In genomic region chr17:65324574-65324973, GRCh38 we compare ENCODE assay signal across 22 cellular contexts.
DNase-seq lines count a peak whose midpoint lies in the region; ATAC-seq and TF ChIP-seq lines count a peak whose summit lies in the region.
"Had no signal": no experiment of that assay in that cellular context is flagged by ENCODE, and none has a peak within 500 bp of the region (broad histone marks: within the 10 kb centered on the region; RNA-seq: fewer than 3 reads in every experiment).

No MANE protein-coding gene starts in this region.

- H3K36me3 ChIP-seq in trophoblast cell (ENCODE audit: control insufficient read depth in 1 of 2, insufficient read depth in 2 of 2, low read length in 2 of 2) (no peaks in the 10 kb centered on the region), GM23338 (ENCODE audit: insufficient read depth) (no peaks in the 10 kb centered on the region)
- H3K36me3 ChIP-seq: BE2C had no signal

- H3K9me2 ChIP-seq in GM23338 (ENCODE audit: insufficient read depth) = peaks cover 33% of the 10 kb centered on the region

- no peak for ATAC-seq in HG03095 (IDR thresholded peaks at IDR 0.05; ENCODE audit: unreplicated experiment)
- no peak for ATAC-seq in GM23338

- H3F3A ChIP-seq in GM23338 (replicated peaks; ENCODE audit: low read depth) = no peaks in the 10 kb centered on the region

- no CpG with 5 or more reads among the region's 5 CpGs for WGBS in trophoblast cell (ENCODE audit: extremely low coverage, insufficient coverage, insufficient read length)

- no peak overlapping the region for H3K4ac ChIP-seq in trophoblast cell (ENCODE audit: low read depth, low read length)

- CTCF ChIA-PET in activated naive CD4-positive, alpha-beta T cell treated with anti-CD3 and anti-CD28 coated beads, Interleukin-2, amount 10 ng/mL, durations not matched to agents 7 days and 5 days (lab: Charles Lee) = no interaction called here

- peaks cover 4% of the 10 kb centered on the region for H3K27me3 Mint-ChIP-seq in activated naive CD4-positive, alpha-beta T cell treated with anti-CD3 and anti-CD28 coated beads, Interleukin-2, amount 10 ng/mL, durations not matched to agents 7 days and 5 days
- H3K27me3 Mint-ChIP-seq in GM23338 (ENCODE audit: insufficient read depth, low read depth, poor library complexity) = peaks cover 4% of the 10 kb centered on the region

- no peak overlapping the region for H3K4me3 ChIP-seq in fibroblast of mammary gland (ENCODE audit: control insufficient read depth, low read depth, low read length)
- H3K4me3 ChIP-seq in trophoblast cell (ENCODE audit: low read depth, low read length) = no peak overlapping the region
- no peak overlapping the region for H3K4me3 ChIP-seq in GM23338

- no peaks in the 10 kb centered on the region for H3K9me3 ChIP-seq in trophoblast cell (ENCODE audit: insufficient read depth, low read depth, low read length)
- H3K9me3 ChIP-seq: BE2C had no signal

- H3K4me3 Mint-ChIP-seq in activated naive CD4-positive, alpha-beta T cell treated with anti-CD3 and anti-CD28 coated beads, Interleukin-2, amount 10 ng/mL, durations not matched to agents 7 days and 5 days = no peak overlapping the region
- H3K4me3 Mint-ChIP-seq in GM23338 = no peak overlapping the region
- H3K4me3 Mint-ChIP-seq: CD14-positive monocyte; CD8-positive, alpha-beta memory T cell had no signal

- TF ChIP-seq CTCF in fibroblast of mammary gland (conservative IDR thresholded peaks at IDR 0.05; ENCODE audit: control insufficient read depth, insufficient read depth, low read depth, low read length) (no peak), GM23338 (conservative IDR thresholded peaks at IDR 0.05; ENCODE audit: low read depth in 2 of 2) (no peak)

- H2BK12ac ChIP-seq in trophoblast cell (ENCODE audit: low read length) = no peak overlapping the region

- H2AFZ ChIP-seq in trophoblast cell (ENCODE audit: insufficient read depth, low read length, poor library complexity) (no peak overlapping the region), GM23338 (no peak overlapping the region)

- H3K4me2 ChIP-seq in trophoblast cell (ENCODE audit: low read length) (no peak overlapping the region), GM23338 (no peak overlapping the region)

- no peak overlapping the region for H2BK120ac ChIP-seq in trophoblast cell (ENCODE audit: insufficient read depth, low read length, poor library complexity)

- peak overlapping the region; percentile 43 for H3K27ac Mint-ChIP-seq in activated naive CD4-positive, alpha-beta T cell treated with anti-CD3 and anti-CD28 coated beads, Interleukin-2, amount 10 ng/mL, durations not matched to agents 7 days and 5 days
- no peak overlapping the region for H3K27ac Mint-ChIP-seq in GM23338
- H3K27ac Mint-ChIP-seq: CD14-positive monocyte had no signal

- H3K27me3 ChIP-seq in trophoblast cell (ENCODE audit: insufficient read depth, low read length) (no peaks in the 10 kb centered on the region), GM23338 (ENCODE audit: insufficient read depth) (no peaks in the 10 kb centered on the region)

- H3K4me1 ChIP-seq in trophoblast cell (ENCODE audit: control insufficient read depth in 1 of 2, insufficient read depth in 2 of 2, low read length in 2 of 2) = no peaks in the 10 kb centered on the region
- no peaks in the 10 kb centered on the region for H3K4me1 ChIP-seq in GM23338 (ENCODE audit: insufficient read depth)
- H3K4me1 ChIP-seq: BE2C had no signal

- no peaks in the 10 kb centered on the region for H3K36me3 Mint-ChIP-seq in activated naive CD4-positive, alpha-beta T cell treated with anti-CD3 and anti-CD28 coated beads, Interleukin-2, amount 10 ng/mL, durations not matched to agents 7 days and 5 days
- no peaks in the 10 kb centered on the region for H3K36me3 Mint-ChIP-seq in GM23338 (ENCODE audit: low read depth)
- H3K36me3 Mint-ChIP-seq: CD14-positive monocyte; CD8-positive, alpha-beta memory T cell had no signal

- no peaks in the 10 kb centered on the region for H3K79me2 ChIP-seq in trophoblast cell (ENCODE audit: control insufficient read depth, insufficient read depth, low read length, poor library complexity)
- H3K79me2 ChIP-seq in GM23338 (replicated peaks; ENCODE audit: insufficient read depth) = no peaks in the 10 kb centered on the region

- H4K8ac ChIP-seq in trophoblast cell (ENCODE audit: low read depth, low read length) = no peak overlapping the region

- no peaks in the 10 kb centered on the region for H3K9me3 Mint-ChIP-seq in activated naive CD4-positive, alpha-beta T cell treated with anti-CD3 and anti-CD28 coated beads, Interleukin-2, amount 10 ng/mL, durations not matched to agents 7 days and 5 days
- no peaks in the 10 kb centered on the region for H3K9me3 Mint-ChIP-seq in GM23338
- H3K9me3 Mint-ChIP-seq: CD8-positive, alpha-beta memory T cell had no signal

- H4K20me1 ChIP-seq in GM23338 (replicated peaks; ENCODE audit: insufficient read depth) = no peaks in the 10 kb centered on the region

- H4K12ac ChIP-seq in trophoblast cell (ENCODE audit: low read depth, low read length) = no peak overlapping the region

- H4K91ac ChIP-seq in trophoblast cell (ENCODE audit: low read depth, low read length) = no peak overlapping the region

- no peak for DNase-seq in activated naive CD4-positive, alpha-beta T cell treated with anti-CD3 and anti-CD28 coated beads, Interleukin-2, amount 10 ng/mL, durations not matched to agents 7 days and 5 days
- no peak for DNase-seq in activated naive CD4-positive, alpha-beta T cell treated with anti-CD3 and anti-CD28 coated beads, Interleukin-2, amount 50 U/mL, for 16 hours
- DNase-seq in RPMI7951 (ENCODE audit: low read depth) (peak; percentile 30), fibroblast of mammary gland (ENCODE audit: low read depth) (peak; percentile 61), trophoblast cell (no peak), GM23338 (ENCODE audit: low spot score) (no peak)
- DNase-seq: BE2C; CD8-positive, alpha-beta memory T cell; DMS79 treated with DMSO at 0.1 percent for 48 hours; NCI-H1048; NCI-H1417 treated with DMSO at 0.1 percent for 48 hours; NCI-H1694 treated with DMSO at 0.1 percent for 48 hours; NCI-H2081; NCI-H2171; NCI-H226; NCI-H510A; NCI-H69; SIG-M5 had no signal

- no peaks in the 10 kb centered on the region for H3K79me1 ChIP-seq in trophoblast cell (ENCODE audit: low read length)

- H3K4me1 Mint-ChIP-seq in activated naive CD4-positive, alpha-beta T cell treated with anti-CD3 and anti-CD28 coated beads, Interleukin-2, amount 10 ng/mL, durations not matched to agents 7 days and 5 days = peaks cover 2% of the 10 kb centered on the region
- H3K4me1 Mint-ChIP-seq in GM23338 = no peaks in the 10 kb centered on the region
- H3K4me1 Mint-ChIP-seq: CD14-positive monocyte; CD8-positive, alpha-beta memory T cell had no signal

- no peak overlapping the region for H3K27ac ChIP-seq in trophoblast cell (ENCODE audit: low read depth, low read length)
- no peak overlapping the region for H3K27ac ChIP-seq in GM23338 (ENCODE audit: low read depth)
- H3K27ac ChIP-seq: 22Rv1, RWPE1 had no signal

- H3K14ac ChIP-seq in trophoblast cell (ENCODE audit: low read length) = no peak overlapping the region

- no peak overlapping the region for H2AK5ac ChIP-seq in trophoblast cell (ENCODE audit: low read length)

- no peak overlapping the region for H2BK5ac ChIP-seq in trophoblast cell (ENCODE audit: low read depth, low read length, poor library complexity)

- no peak overlapping the region for H3K18ac ChIP-seq in trophoblast cell (ENCODE audit: low read length)

- no peak overlapping the region for H3K23ac ChIP-seq in trophoblast cell (ENCODE audit: low read length)

- peak overlapping the region; percentile 67 for H3K9ac ChIP-seq in trophoblast cell (ENCODE audit: low read length)

TF ChIP-seq in GM23338, 12 proteins besides CTCF, POLR2A, EP300 and RAD21 (continues in another document):
- TF ChIP-seq, protein P1, sequence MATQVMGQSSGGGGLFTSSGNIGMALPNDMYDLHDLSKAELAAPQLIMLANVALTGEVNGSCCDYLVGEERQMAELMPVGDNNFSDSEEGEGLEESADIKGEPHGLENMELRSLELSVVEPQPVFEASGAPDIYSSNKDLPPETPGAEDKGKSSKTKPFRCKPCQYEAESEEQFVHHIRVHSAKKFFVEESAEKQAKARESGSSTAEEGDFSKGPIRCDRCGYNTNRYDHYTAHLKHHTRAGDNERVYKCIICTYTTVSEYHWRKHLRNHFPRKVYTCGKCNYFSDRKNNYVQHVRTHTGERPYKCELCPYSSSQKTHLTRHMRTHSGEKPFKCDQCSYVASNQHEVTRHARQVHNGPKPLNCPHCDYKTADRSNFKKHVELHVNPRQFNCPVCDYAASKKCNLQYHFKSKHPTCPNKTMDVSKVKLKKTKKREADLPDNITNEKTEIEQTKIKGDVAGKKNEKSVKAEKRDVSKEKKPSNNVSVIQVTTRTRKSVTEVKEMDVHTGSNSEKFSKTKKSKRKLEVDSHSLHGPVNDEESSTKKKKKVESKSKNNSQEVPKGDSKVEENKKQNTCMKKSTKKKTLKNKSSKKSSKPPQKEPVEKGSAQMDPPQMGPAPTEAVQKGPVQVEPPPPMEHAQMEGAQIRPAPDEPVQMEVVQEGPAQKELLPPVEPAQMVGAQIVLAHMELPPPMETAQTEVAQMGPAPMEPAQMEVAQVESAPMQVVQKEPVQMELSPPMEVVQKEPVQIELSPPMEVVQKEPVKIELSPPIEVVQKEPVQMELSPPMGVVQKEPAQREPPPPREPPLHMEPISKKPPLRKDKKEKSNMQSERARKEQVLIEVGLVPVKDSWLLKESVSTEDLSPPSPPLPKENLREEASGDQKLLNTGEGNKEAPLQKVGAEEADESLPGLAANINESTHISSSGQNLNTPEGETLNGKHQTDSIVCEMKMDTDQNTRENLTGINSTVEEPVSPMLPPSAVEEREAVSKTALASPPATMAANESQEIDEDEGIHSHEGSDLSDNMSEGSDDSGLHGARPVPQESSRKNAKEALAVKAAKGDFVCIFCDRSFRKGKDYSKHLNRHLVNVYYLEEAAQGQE (IDR thresholded peaks at IDR 0.05; ENCODE audit: unreplicated experiment) = no peak
- TF ChIP-seq ZNF114 (CRISPR knock-in tag; IDR thresholded peaks at IDR 0.05) = no peak
- TF ChIP-seq ZNF331 (CRISPR knock-in tag; IDR thresholded peaks at IDR 0.05; ENCODE audit: low read depth) = no peak
- no peak for TF ChIP-seq CREB1 (CRISPR knock-in tag; IDR thresholded peaks at IDR 0.05; ENCODE audit: low read depth)
- TF ChIP-seq STAT1 (IDR thresholded peaks at IDR 0.05; ENCODE audit: unreplicated experiment) = no peak
- TF ChIP-seq POLR2AphosphoS5 (IDR thresholded peaks at IDR 0.05; ENCODE audit: low read depth) = no peak
- no peak for TF ChIP-seq JUNB (IDR thresholded peaks at IDR 0.05; ENCODE audit: unreplicated experiment)
- TF ChIP-seq EZH2phosphoT487 (IDR thresholded peaks at IDR 0.05; ENCODE audit: unreplicated experiment) = no peak
- no peak for TF ChIP-seq NANOG (IDR thresholded peaks at IDR 0.05; ENCODE audit: borderline replicate concordance)

Comparison
In these comparisons a context has a peak if more than half of its experiments do, and no peak if none do; other contexts are left out.
1. DNase-seq: peak in RPMI7951 (single experiment) and fibroblast of mammary gland (single experiment); none in activated naive CD4-positive, alpha-beta T cell treated with anti-CD3 and anti-CD28 coated beads, Interleukin-2, amount 10 ng/mL, durations not matched to agents 7 days and 5 days (single experiment), activated naive CD4-positive, alpha-beta T cell treated with anti-CD3 and anti-CD28 coated beads, Interleukin-2, amount 50 U/mL, for 16 hours (single experiment), trophoblast cell (0 of 2) and GM23338 (single experiment).